In the genomic region with DNA sequence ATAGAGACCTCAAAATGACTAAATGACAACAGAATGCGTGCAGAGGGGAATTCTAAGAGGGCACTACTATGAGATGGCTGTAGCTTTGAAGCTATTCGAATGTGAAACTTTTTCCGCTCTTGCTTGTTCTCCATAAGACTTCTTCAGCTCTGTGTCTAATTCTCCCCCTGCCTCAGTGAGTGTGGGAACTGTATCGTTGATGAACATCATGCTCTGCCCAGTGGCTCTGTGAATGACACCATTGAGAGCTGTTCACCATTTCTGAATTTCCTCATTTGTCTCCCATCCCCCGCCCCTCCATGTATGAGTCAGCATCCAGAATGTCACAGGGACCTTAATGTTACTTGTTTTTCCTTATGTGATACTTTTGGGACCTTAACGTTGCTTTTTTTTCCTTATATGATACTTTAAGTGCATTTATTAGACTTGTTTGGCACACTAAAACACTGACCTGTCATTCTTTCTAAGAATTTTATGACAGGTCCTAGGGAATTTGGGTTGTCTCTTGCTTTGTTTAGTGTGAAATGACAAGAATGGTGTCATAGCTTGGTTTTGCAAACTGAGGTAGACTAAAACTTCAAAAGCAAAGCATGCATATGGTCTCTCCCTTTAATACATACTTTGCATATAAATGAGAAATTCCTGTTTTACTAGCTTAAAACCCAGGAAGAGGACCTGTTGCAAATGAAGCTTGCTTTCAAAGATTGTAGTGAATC, we compare ENCODE assay signal across 8 cellular contexts.
DNase-seq lines count a peak whose midpoint lies in the region; ATAC-seq lines count a peak whose summit lies in the region.

No MANE protein-coding gene starts in this region.

- DNase-seq in ELR (ENCODE audit: low read depth) (peak; percentile 65), MV-4-11 (lab: John Stamatoyannopoulos, UW) (peak; percentile 65), amygdala (lab: John Stamatoyannopoulos, UW) (peak in 42 of 56 donors; percentile 5 to 84 (median 46)), immature natural killer cell (no peak), iPS-NIHi7 (ENCODE audit: extremely low spot score) (no peak), NCI-H1436 (lab: John Stamatoyannopoulos, UW) (no peak)
- DNase-seq in stimulated activated CD4-positive, alpha-beta T cell treated with anti-CD3 and anti-CD28 coated beads, Interleukin-2, amount 100 ng/mL, for 24 hours = peak; percentile 38 to 40

- H3K9me3 Mint-ChIP-seq in immature natural killer cell = no peaks in the 10 kb centered on the region

- ATAC-seq in GM21529 (IDR thresholded peaks at IDR 0.05; ENCODE audit: unreplicated experiment) = peak; percentile 41

- peak overlapping the region; percentile 57 to 87 (median 68) for H3K4me3 Mint-ChIP-seq in immature natural killer cell

- H3K27ac Mint-ChIP-seq in immature natural killer cell = peak overlapping the region; percentile 83 to 99 (median 94)

- peaks cover 0 to 15% (median 9%) of the 10 kb centered on the region in 3 donors for H3K36me3 Mint-ChIP-seq in immature natural killer cell

- H3K4me1 Mint-ChIP-seq in immature natural killer cell = peaks cover 94 to 100% of the 10 kb centered on the region in 2 donors

- peaks cover 0 to 5% (median 0%) of the 10 kb centered on the region in 3 donors for H3K27me3 Mint-ChIP-seq in immature natural killer cell (ENCODE audit: low read depth in 3 of 3)

Comparison
In these comparisons a context has a peak if more than half of its experiments do, and no peak if none do; other contexts are left out.
1. DNase-seq: peak in ELR (single experiment), MV-4-11 (single experiment), amygdala (42 of 56) and stimulated activated CD4-positive, alpha-beta T cell treated with anti-CD3 and anti-CD28 coated beads, Interleukin-2, amount 100 ng/mL, for 24 hours (2 of 2); none in immature natural killer cell (0 of 3), iPS-NIHi7 (single experiment) and NCI-H1436 (single experiment).